12 cellular contexts compared by ENCODE assay signal in the genomic region with DNA sequence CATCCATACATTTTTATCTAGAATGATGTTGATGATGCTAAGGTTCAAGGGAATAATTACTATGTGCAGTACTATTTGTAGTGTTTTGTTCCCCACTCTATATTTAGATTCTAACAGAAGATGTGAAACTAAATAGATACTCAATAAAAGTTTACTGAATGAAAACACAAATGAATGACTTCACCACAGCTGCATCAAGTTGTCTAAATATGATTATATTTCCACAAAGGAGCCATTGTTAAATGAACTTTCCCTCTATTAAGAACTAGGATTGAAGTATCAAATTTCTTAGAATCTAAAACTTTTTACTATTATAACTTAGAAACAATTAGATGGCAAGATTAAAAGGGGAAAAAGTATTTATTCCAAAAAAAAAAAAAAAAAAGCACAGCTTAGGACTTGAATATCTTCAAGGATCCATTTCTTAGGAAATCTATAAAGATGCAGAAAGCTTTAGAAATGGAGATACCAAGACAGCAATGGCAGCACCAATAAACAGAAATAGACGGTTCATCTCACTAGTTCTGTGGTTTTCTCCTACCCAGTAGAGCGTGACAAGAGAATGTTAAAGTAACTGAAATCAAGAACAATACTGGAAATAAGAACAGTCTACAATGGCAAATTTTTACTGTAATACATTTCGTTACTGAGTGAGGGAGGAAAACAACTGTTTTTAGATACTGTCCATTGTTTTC.
A peak's percentile ranks its signal among the peaks of the same experiment; 100 is the strongest.
DNase-seq lines count a peak whose midpoint lies in the region; ATAC-seq, FAIRE-seq and TF ChIP-seq lines count a peak whose summit lies in the region.
"Had no signal": no experiment of that assay in that cellular context is flagged by ENCODE, and none has a peak within 500 bp of the region (broad histone marks: within the 10 kb centered on the region; RNA-seq: fewer than 3 reads in every experiment).

No MANE protein-coding gene starts in this region.

- no peaks in the 10 kb centered on the region for H3K27me3 ChIP-seq in brain microvascular endothelial cell (replicated peaks)

- CTCF ChIA-PET in GM10248 (lab: Yijun Ruan, JAX), result interaction anchor here (1.5 to 2.4 kb wide), 2 partner anchors 12 to 33 kb away, joined by 4 to 9 read pairs; no protein-coding TSS in a partner anchor
- CTCF ChIA-PET in RWPE1 (lab: Yijun Ruan, JAX), result interaction anchor here (0.6 kb wide), 1 partner anchor 295 kb away, joined by 3 read pairs; no protein-coding TSS in a partner anchor

- no peak overlapping the region for H3K4me3 ChIP-seq in brain microvascular endothelial cell (ENCODE audit: low read depth, low read length)

- no peak for FAIRE-seq in RCC 7860 (lab: Jason Lieb, UNC)

- in situ Hi-C loops in brain microvascular endothelial cell (cut with HindIII; ENCODE audit: low pct_ligation_motif_present, low sequenced_read_pairs), result no loop called here

- POLR2A ChIA-PET in GM10248 (lab: Yijun Ruan, JAX) (no interaction called here), RWPE1 (lab: Yijun Ruan, JAX; ENCODE audit: low non-redundant PET) (no interaction called here)

- DNase-seq in GM10248 (ENCODE audit: extremely low spot score) (peak; percentile 14), RCC 7860 (ENCODE audit: low spot score) (peak; percentile 5), iPS-NIHi11 (ENCODE audit: low spot score) (no peak), RWPE1 (ENCODE audit: low spot score) (no peak), brain microvascular endothelial cell (no peak)
- DNase-seq in stimulated activated naive CD4-positive, alpha-beta T cell treated with Interleukin-2 at 50 U/mL for 16 hours (lab: John Stamatoyannopoulos, UW), result no peak
- DNase-seq: activated CD4-positive, alpha-beta T cell treated with anti-CD3 and anti-CD28 coated beads, Interleukin-2, amount 50 U/mL, for 1 hour; Kasumi-1; left ventricle myocardium superior had no signal

- ATAC-seq in GM19397 (IDR thresholded peaks at IDR 0.05; ENCODE audit: unreplicated experiment) (peak; percentile 62), HG02970 (IDR thresholded peaks at IDR 0.05; ENCODE audit: low FRiP score, unreplicated experiment) (peak; percentile 78)
- ATAC-seq: left ventricle myocardium superior had no signal

- H3K27ac ChIP-seq in RWPE1 (no peak overlapping the region), brain microvascular endothelial cell (no peak overlapping the region)
- H3K27ac ChIP-seq: epithelial cell of prostate had no signal

- H3K36me3 ChIP-seq in brain microvascular endothelial cell (replicated peaks), result no peaks in the 10 kb centered on the region

- TF ChIP-seq CTCF in GM10248 (IDR thresholded peaks at IDR 0.05; ENCODE audit: control extremely low read depth, extremely low read depth, low read depth, missing control alignments) (no peak), RWPE1 (conservative IDR thresholded peaks at IDR 0.05; ENCODE audit: low read depth) (no peak), brain microvascular endothelial cell (IDR thresholded peaks at IDR 0.05; ENCODE audit: low read depth, low read length, missing control alignments) (no peak)

Comparison
In these comparisons a context has a peak if more than half of its experiments do, and no peak if none do; other contexts are left out.
1. DNase-seq: peak in GM10248 (single experiment) and RCC 7860 (single experiment); none in stimulated activated naive CD4-positive, alpha-beta T cell treated with Interleukin-2 at 50 U/mL for 16 hours (single experiment), iPS-NIHi11 (single experiment), RWPE1 (single experiment) and brain microvascular endothelial cell (single experiment).